In the genomic region with DNA sequence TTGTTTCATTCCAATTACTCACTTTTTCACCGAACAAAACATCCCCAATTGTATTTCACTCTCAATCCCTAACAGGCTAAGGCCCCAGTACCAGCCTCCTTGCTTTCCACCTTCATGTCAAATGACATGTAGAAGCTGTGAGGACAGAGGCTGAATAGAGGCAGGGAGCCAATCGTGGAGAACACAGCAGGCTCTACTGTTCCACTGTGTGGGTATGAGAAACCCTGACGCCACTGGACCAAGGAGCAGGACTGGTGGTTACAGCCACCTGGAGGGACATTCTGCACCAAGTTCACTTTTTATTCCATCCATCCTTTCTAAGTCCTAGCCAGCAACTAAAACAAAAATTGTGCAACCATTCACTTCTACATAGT, we compare ENCODE assay signal across 31 cellular contexts.
"Had no signal": no experiment of that assay in that cellular context is flagged by ENCODE, and none has a peak within 500 bp of the region (broad histone marks: within the 10 kb centered on the region; RNA-seq: fewer than 3 reads in every experiment).

No MANE protein-coding gene starts in this region.

- DNase-seq: activated B cell treated with CpG ODN at 0.5 μM for 24 hours; activated CD4-positive, alpha-beta memory T cell treated with anti-CD3 and anti-CD28 coated beads for 36 hours; activated CD4-positive, alpha-beta T cell treated with anti-CD3 and anti-CD28 coated beads for 4 hours; activated CD4-positive, alpha-beta T cell treated with anti-CD3 and anti-CD28 coated beads, Interleukin-2, amount 50 U/mL, for 1 hour; activated CD4-positive, CD25-positive, alpha-beta regulatory T cell treated with anti-CD3 and anti-CD28 coated beads, Interleukin-2, amount 50 U/mL, for 72 hours; activated CD8-positive, alpha-beta memory T cell treated with anti-CD3 and anti-CD28 coated beads, Interleukin-2, amount 50 U/mL, for 4 hours; activated gamma-delta T cell treated with Interleukin-2 at 50 U/mL for 16 hours; activated naive CD4-positive, alpha-beta T cell treated with anti-CD3 and anti-CD28 coated beads for 36 hours; activated T-cell treated with anti-CD3 and anti-CD28 coated beads for 4 hours; activated T-cell treated with anti-CD3 and anti-CD28 coated beads, Interleukin-2, amount 50 U/mL, for 4 hours; adrenal gland; Karpas-422; KBM-7; NCI-H1048; NCI-H1105 treated with DMSO at 0.1 percent for 48 hours; NCI-H1436; NCI-H1694; NCI-H2029; NCI-H345; NCI-H524 treated with DMSO at 0.1 percent for 48 hours; NK-92 treated with Interleukin-12 subunit alpha and Interleukin-12 subunit beta, amount 100 ng/mL, for 24 hours; PC-9; SIG-M5; SW 1271; T-helper 1 cell; T-helper 2 cell; T-helper 9 cell had no signal

- H2AFZ ChIP-seq: PC-9 had no signal

- H3K9me3 ChIP-seq: adrenal gland had no signal

- H3K4me3 ChIP-seq: adrenal gland, PC-9 had no signal

- H3K36me3 ChIP-seq: adrenal gland had no signal

- H3K4me1 ChIP-seq: adrenal gland had no signal

- ATAC-seq: activated naive CD4-positive, alpha-beta T cell treated with anti-CD3 and anti-CD28 coated beads, Interleukin-2, amount 50 U/mL, for 72 hours; activated T-cell treated with anti-CD3 and anti-CD28 coated beads, Interleukin-2, amount 50 U/mL, for 4 hours; Right ventricle myocardium inferior had no signal

- H3K27me3 ChIP-seq: adrenal gland had no signal

- H3K27ac ChIP-seq: adrenal gland, PC-9, RWPE1, VCaP had no signal

- H3K4me2 ChIP-seq: PC-9 had no signal
